ENCODE assay signal across 11 cellular contexts in the genomic region with DNA sequence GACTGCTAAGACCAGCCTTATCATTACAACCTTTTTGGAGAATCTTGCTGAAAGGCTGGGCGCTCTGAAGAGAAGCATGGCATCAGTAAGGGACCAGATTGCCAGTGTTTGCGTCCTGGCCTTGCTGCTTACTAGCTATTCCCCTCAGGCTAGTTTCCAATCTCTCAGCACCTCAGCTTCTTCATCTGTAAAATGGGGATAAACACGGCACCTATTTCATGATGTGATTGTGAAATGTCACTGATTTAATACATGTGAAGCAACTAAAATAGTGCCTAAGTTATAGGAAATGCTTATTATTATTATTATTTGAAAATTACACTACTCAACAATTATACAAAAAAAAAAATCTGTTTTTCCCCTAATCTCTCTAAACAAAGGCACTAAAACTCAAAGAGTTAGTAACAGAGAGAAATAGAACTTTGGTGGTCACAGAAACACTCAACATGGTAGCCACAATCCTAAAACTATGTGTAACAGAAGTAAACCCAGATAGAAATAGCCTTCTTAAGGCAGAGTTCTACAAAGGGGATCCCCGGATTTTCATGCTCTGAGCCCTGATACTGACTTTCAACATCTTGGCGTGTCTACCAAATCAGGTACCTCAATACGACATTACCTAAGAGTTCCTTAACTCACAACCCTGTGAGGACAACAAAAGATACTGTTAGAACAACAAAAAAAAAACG.
DNase-seq lines count a peak whose midpoint lies in the region; ATAC-seq, FAIRE-seq and TF ChIP-seq lines count a peak whose summit lies in the region.
"Had no signal": no experiment of that assay in that cellular context is flagged by ENCODE, and none has a peak within 500 bp of the region (broad histone marks: within the 10 kb centered on the region; RNA-seq: fewer than 3 reads in every experiment).

No MANE protein-coding gene starts in this region.

- H3K4ac ChIP-seq in H1 (replicated peaks; ENCODE audit: insufficient read length, low read depth, low read length): no peak overlapping the region

- no peak overlapping the region for H3K4me3 ChIP-seq in H1 (ENCODE audit: extremely low read depth in 1 of 4, insufficient read depth in 2 of 4, low read depth in 3 of 4, low read length in 4 of 4)
- no peak overlapping the region for H3K4me3 ChIP-seq in dorsolateral prefrontal cortex

- H3K9me3 ChIP-seq in H1 (ENCODE audit: insufficient read depth in 2 of 2, low read depth in 1 of 2, low read length in 1 of 2): no peaks in the 10 kb centered on the region

- TF ChIP-seq EP300 in H1 (IDR thresholded peaks at IDR 0.05; ENCODE audit: borderline replicate concordance in 1 of 2, low read depth in 2 of 2, low read length in 2 of 2): no peak

- no peak overlapping the region for H4K8ac ChIP-seq in H1 (ENCODE audit: extremely low read depth, insufficient read depth, low read length)

- no peaks in the 10 kb centered on the region for H3K23me2 ChIP-seq in H1 (ENCODE audit: low read depth, low read length)

- FAIRE-seq in H1 (lab: Jason Lieb, UNC): no peak
- FAIRE-seq: TTC549 had no signal

- H2BK15ac ChIP-seq in H1 (ENCODE audit: low read length): 0 out of 2 replicates have a peak overlapping the region, but pooled peaks have one; percentile 12

- POLR2A ChIA-PET in H1 (lab: Charles Lee; ENCODE audit: partially characterized antibody): no interaction called here

- no peak overlapping the region for H3K14ac ChIP-seq in H1 (ENCODE audit: insufficient read length)

- no peak overlapping the region for H3K56ac ChIP-seq in H1 (replicated peaks; ENCODE audit: insufficient read length, low read depth, low read length)

- CTCF ChIA-PET in H1 (lab: Charles Lee; ENCODE audit: partially characterized antibody): no interaction called here

- no peaks in the 10 kb centered on the region for H3K79me2 ChIP-seq in H1 (ENCODE audit: control insufficient read depth in 1 of 2, insufficient read depth in 2 of 2, low read length in 2 of 2)

- TF ChIP-seq RAD21 in H1 (IDR thresholded peaks at IDR 0.05 in 1 of 2, conservative IDR thresholded peaks at IDR 0.05 in 1 of 2; ENCODE audit: low read depth in 2 of 2, low read length in 2 of 2): no peak

- H3K18ac ChIP-seq in H1 (ENCODE audit: extremely low read depth, low read length): no peak overlapping the region

- H3K4me2 ChIP-seq in H1 (ENCODE audit: insufficient read depth in 1 of 2, low read depth in 2 of 2, low read length in 2 of 2): no peak overlapping the region

- no peak overlapping the region for H2BK12ac ChIP-seq in H1 (ENCODE audit: low read depth, low read length)

- H4K91ac ChIP-seq in H1 (replicated peaks; ENCODE audit: insufficient read length, low read length): no peak overlapping the region

- no peak overlapping the region for H4K5ac ChIP-seq in H1 (ENCODE audit: insufficient read length, low read depth, low read length)

- H2AK5ac ChIP-seq in H1 (ENCODE audit: low read depth, low read length): no peak overlapping the region

- H3K27me3 ChIP-seq in H1 (replicated peaks in 1 of 4; ENCODE audit: control insufficient read depth in 3 of 4, extremely low read depth in 1 of 4, insufficient read depth in 3 of 4, low read length in 3 of 4) (no peaks in the 10 kb centered on the region), dorsolateral prefrontal cortex (no peaks in the 10 kb centered on the region)

- H3K79me1 ChIP-seq in H1 (ENCODE audit: low read depth, low read length): no peaks in the 10 kb centered on the region

- no peak overlapping the region for H3K23ac ChIP-seq in H1 (ENCODE audit: insufficient read length)

- intact Hi-C loops in dorsolateral prefrontal cortex (cut with DNase I): no loop called here

- H3K9ac ChIP-seq in H1 (replicated peaks in 1 of 4; ENCODE audit: extremely low read depth in 1 of 4, low read depth in 3 of 4, low read length in 3 of 4): no peak overlapping the region

- peaks cover 0 to 4% (median 0%) of the 10 kb centered on the region in 4 experiments; a peak in 1 of 7 replicates for H3K4me1 ChIP-seq in H1 (replicated peaks in 1 of 4; ENCODE audit: control insufficient read depth in 3 of 4, insufficient read depth in 4 of 4, low read length in 3 of 4)

- H3K27ac ChIP-seq in H1 (ENCODE audit: low read depth, low read length): no peak overlapping the region
- no peak overlapping the region for H3K27ac ChIP-seq in dorsolateral prefrontal cortex

- no peak overlapping the region for H2AFZ ChIP-seq in H1 (ENCODE audit: low read length)

- in situ Hi-C loops in GM13977 (cut with MboI; ENCODE audit: low pct_unique_long_range_greater_than_20kb, low sequenced_read_pairs, unreplicated experiment): no loop called here

- H3K36me3 ChIP-seq in H1 (ENCODE audit: control insufficient read depth in 2 of 4, insufficient read depth in 4 of 4, low read length in 3 of 4): no peaks in the 10 kb centered on the region

- TF ChIP-seq CTCF in GM13977 (IDR thresholded peaks at IDR 0.05; ENCODE audit: extremely low read depth, insufficient read depth, missing control alignments) (no peak), H1 (IDR thresholded peaks at IDR 0.05; ENCODE audit: control extremely low read depth in 1 of 3, insufficient read depth in 1 of 3, low read depth in 1 of 3, low read length in 3 of 3) (no peak), dorsolateral prefrontal cortex (IDR thresholded peaks at IDR 0.05 in 54 of 56, conservative IDR thresholded peaks at IDR 0.05 in 2 of 56; ENCODE audit: low read depth in 1 of 56, partially characterized antibody in 56 of 56) (no peak)

- H2BK20ac ChIP-seq in H1 (ENCODE audit: low read length): no peak overlapping the region

- DNase-seq in GM13977 (ENCODE audit: low spot score): peak; percentile 50
- DNase-seq in H1 (ENCODE audit: low read depth in 1 of 2, low spot score in 2 of 2): no peak
- DNase-seq in NCI-H1417 treated with DMSO at 0.1 percent for 48 hours (lab: John Stamatoyannopoulos, UW): no peak
- DNase-seq in dorsolateral prefrontal cortex: no peak
- no peak for DNase-seq in stimulated activated CD8-positive, alpha-beta memory T cell treated with anti-CD3 and anti-CD28 coated beads, Interleukin-4, amount 100 ng/mL, for 48 hours
- DNase-seq: amygdala, NCI-H1092 treated with DMSO at 0.1 percent for 48 hours had no signal

- ATAC-seq in GM19452 (IDR thresholded peaks at IDR 0.05; ENCODE audit: unreplicated experiment): peak; percentile 31
- ATAC-seq in HG03432 (IDR thresholded peaks at IDR 0.05; ENCODE audit: unreplicated experiment): peak; percentile 48
- ATAC-seq in esophagus mucosa: no peak

- no peaks in the 10 kb centered on the region for H4K20me1 ChIP-seq in H1 (replicated peaks in 1 of 2; ENCODE audit: control insufficient read depth in 1 of 2, insufficient read depth in 2 of 2, low read length in 2 of 2)

- no peak overlapping the region for H2BK120ac ChIP-seq in H1 (replicated peaks; ENCODE audit: low read depth, low read length)

- TF ChIP-seq POLR2A in H1 (IDR thresholded peaks at IDR 0.05; ENCODE audit: control extremely low read depth in 1 of 2, low read depth in 2 of 2, low read length in 2 of 2): no peak

- no peak overlapping the region for H2BK5ac ChIP-seq in H1 (ENCODE audit: low read depth, low read length)

- WGBS in H1 (ENCODE audit: extremely low coverage in 1 of 2, insufficient coverage in 1 of 2, insufficient read length in 1 of 2, insufficient replicate concordance in 2 of 2, low coverage in 1 of 2, low lambda C conversion rate in 2 of 2, missing lambda C conversion rate in 1 of 2), 2 experiments: 89% methylated on average over 7 of the region's 7 CpGs; no CpG with 5 or more reads in 1 of the 2 experiments

TF ChIP-seq in H1, 55 proteins besides CTCF, POLR2A, EP300 and RAD21:
- TF ChIP-seq CTBP2 (IDR thresholded peaks at IDR 0.05; ENCODE audit: borderline replicate concordance, insufficient read depth, insufficient read length, low read length) (no peak), RNF2 (IDR thresholded peaks at IDR 0.05; ENCODE audit: borderline replicate concordance, low read depth, low read length, missing control alignments, poor library complexity, severe bottlenecking) (no peak), TCF12 (IDR thresholded peaks at IDR 0.05; ENCODE audit: low read depth, low read length) (no peak), TAF7 (optimal IDR thresholded peaks at IDR 0.05; ENCODE audit: borderline replicate concordance, low read depth, low read length) (no peak), CBX8 (IDR thresholded peaks at IDR 0.05; ENCODE audit: borderline replicate concordance, low read depth, low read length) (no peak), RFX5 (IDR thresholded peaks at IDR 0.05; ENCODE audit: borderline replicate concordance, low read depth, low read length) (no peak), BACH1 (IDR thresholded peaks at IDR 0.05; ENCODE audit: low read length) (no peak), TBP (IDR thresholded peaks at IDR 0.05; ENCODE audit: low read depth, low read length) (no peak), KDM4A (IDR thresholded peaks at IDR 0.05; ENCODE audit: low read depth, low read length, severe bottlenecking) (no peak), HDAC6 (IDR thresholded peaks at IDR 0.05; ENCODE audit: low read depth, low read length) (no peak), RBBP5 (IDR thresholded peaks at IDR 0.05; ENCODE audit: borderline replicate concordance, low read depth, low read length) (no peak)
